8 cellular contexts compared by ENCODE assay signal in genomic region chr6:84685983-84686584, GRCh38.
DNase-seq lines count a peak whose midpoint lies in the region; ATAC-seq and TF ChIP-seq lines count a peak whose summit lies in the region.

No MANE protein-coding gene starts in this region.

- H3K9ac ChIP-seq in SK-N-MC (ENCODE audit: insufficient read length) = no peak overlapping the region

- peak; percentile 31 for TF ChIP-seq CTCF in GM10266 (IDR thresholded peaks at IDR 0.05; ENCODE audit: control insufficient read depth, insufficient read depth, low read depth, missing control alignments)

- no peaks in the 10 kb centered on the region for H3K9me3 ChIP-seq in SK-N-MC (ENCODE audit: low read depth, low read length)

- H3K27ac ChIP-seq in SK-N-MC = no peak overlapping the region

- peak; percentile 83 for ATAC-seq in HG03159 (IDR thresholded peaks at IDR 0.05; ENCODE audit: unreplicated experiment)
- ATAC-seq in GM19455 (IDR thresholded peaks at IDR 0.05; ENCODE audit: unreplicated experiment) = no peak

- H3K4me3 ChIP-seq in SK-N-MC = no peak overlapping the region

- DNase-seq in GM10266 (ENCODE audit: extremely low spot score) (no peak), SK-N-MC (ENCODE audit: low read depth, low spot score) (peak; percentile 37), iris pigment epithelial cell (ENCODE audit: low read depth) (peak; percentile 39), GF-D8 (lab: John Stamatoyannopoulos, UW) (no peak), hippocampal formation (lab: John Stamatoyannopoulos, UW) (no peak), mesenteric fat pad (ENCODE audit: low spot score) (no peak)

- H3K36me3 ChIP-seq in SK-N-MC (ENCODE audit: insufficient read depth, low read length) = no peaks in the 10 kb centered on the region

Comparison
In these comparisons a context has a peak if more than half of its experiments do, and no peak if none do; other contexts are left out.
1. DNase-seq: peak in SK-N-MC (single experiment) and iris pigment epithelial cell (single experiment); none in GM10266 (single experiment), GF-D8 (single experiment), hippocampal formation (0 of 2) and mesenteric fat pad (single experiment).